ENCODE assay signal across 1 cellular context in genomic region chr6:117605169-117605826, GRCh38.
TF ChIP-seq lines count a peak whose summit lies in the region.

No MANE protein-coding gene starts in this region.

TF ChIP-seq in K562, 482 proteins besides CTCF, POLR2A, EP300 and RAD21 (continued from another document and continues in another):
- TF ChIP-seq, protein P1, sequence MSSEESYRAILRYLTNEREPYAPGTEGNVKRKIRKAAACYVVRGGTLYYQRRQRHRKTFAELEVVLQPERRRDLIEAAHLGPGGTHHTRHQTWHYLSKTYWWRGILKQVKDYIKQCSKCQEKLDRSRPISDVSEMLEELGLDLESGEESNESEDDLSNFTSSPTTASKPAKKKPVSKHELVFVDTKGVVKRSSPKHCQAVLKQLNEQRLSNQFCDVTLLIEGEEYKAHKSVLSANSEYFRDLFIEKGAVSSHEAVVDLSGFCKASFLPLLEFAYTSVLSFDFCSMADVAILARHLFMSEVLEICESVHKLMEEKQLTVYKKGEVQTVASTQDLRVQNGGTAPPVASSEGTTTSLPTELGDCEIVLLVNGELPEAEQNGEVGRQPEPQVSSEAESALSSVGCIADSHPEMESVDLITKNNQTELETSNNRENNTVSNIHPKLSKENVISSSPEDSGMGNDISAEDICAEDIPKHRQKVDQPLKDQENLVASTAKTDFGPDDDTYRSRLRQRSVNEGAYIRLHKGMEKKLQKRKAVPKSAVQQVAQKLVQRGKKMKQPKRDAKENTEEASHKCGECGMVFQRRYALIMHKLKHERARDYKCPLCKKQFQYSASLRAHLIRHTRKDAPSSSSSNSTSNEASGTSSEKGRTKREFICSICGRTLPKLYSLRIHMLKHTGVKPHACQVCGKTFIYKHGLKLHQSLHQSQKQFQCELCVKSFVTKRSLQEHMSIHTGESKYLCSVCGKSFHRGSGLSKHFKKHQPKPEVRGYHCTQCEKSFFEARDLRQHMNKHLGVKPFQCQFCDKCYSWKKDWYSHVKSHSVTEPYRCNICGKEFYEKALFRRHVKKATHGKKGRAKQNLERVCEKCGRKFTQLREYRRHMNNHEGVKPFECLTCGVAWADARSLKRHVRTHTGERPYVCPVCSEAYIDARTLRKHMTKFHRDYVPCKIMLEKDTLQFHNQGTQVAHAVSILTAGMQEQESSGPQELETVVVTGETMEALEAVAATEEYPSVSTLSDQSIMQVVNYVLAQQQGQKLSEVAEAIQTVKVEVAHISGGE (CRISPR knock-in tag; IDR thresholded peaks at IDR 0.05), result no peak
- TF ChIP-seq SIX5 (IDR thresholded peaks at IDR 0.05; ENCODE audit: borderline replicate concordance in 1 of 2, insufficient read depth in 1 of 2, low read depth in 1 of 2, low read length in 2 of 2) (no peak), CBFB (CRISPR knock-in tag; IDR thresholded peaks at IDR 0.05) (no peak), PHTF2 (CRISPR knock-in tag; IDR thresholded peaks at IDR 0.05) (no peak), ZNF75A (CRISPR knock-in tag; IDR thresholded peaks at IDR 0.05) (no peak), CBX3 (IDR thresholded peaks at IDR 0.05; ENCODE audit: borderline replicate concordance in 1 of 2, low read length in 2 of 2) (0 out of 3 replicates have a peak, but pooled peaks of 1 of the 2 experiments have one; percentile 23), KLF16 (IDR thresholded peaks at IDR 0.05) (no peak), MTF1 (CRISPR knock-in tag; IDR thresholded peaks at IDR 0.05; ENCODE audit: borderline replicate concordance) (no peak), SMARCA5 (IDR thresholded peaks at IDR 0.05) (no peak), SP1 (CRISPR knock-in tag; IDR thresholded peaks at IDR 0.05) (no peak), ZNF384 (IDR thresholded peaks at IDR 0.05; ENCODE audit: low read depth, low read length) (no peak), TCF7 (IDR thresholded peaks at IDR 0.05; ENCODE audit: borderline replicate concordance) (no peak), ZSCAN29 (IDR thresholded peaks at IDR 0.05) (no peak), CHAMP1 (IDR thresholded peaks at IDR 0.05) (no peak), ETS2 (tag; IDR thresholded peaks at IDR 0.05; ENCODE audit: borderline replicate concordance, poor library complexity, severe bottlenecking) (no peak), RFX7 (CRISPR knock-in tag; IDR thresholded peaks at IDR 0.05) (no peak), MBD1 (CRISPR knock-in tag; IDR thresholded peaks at IDR 0.05) (no peak), HNRNPK (IDR thresholded peaks at IDR 0.05; ENCODE audit: low read depth, low read length, poor library complexity, severe bottlenecking) (no peak), BRD9 (IDR thresholded peaks at IDR 0.05; ENCODE audit: low read depth, partially characterized antibody) (no peak), CC2D1A (IDR thresholded peaks at IDR 0.05) (no peak), ZBTB17 (CRISPR knock-in tag; IDR thresholded peaks at IDR 0.05) (no peak), MCM5 (IDR thresholded peaks at IDR 0.05; ENCODE audit: low read depth) (no peak), ZC3H11A (IDR thresholded peaks at IDR 0.05; ENCODE audit: low read depth, low read length) (no peak), MCM7 (IDR thresholded peaks at IDR 0.05) (no peak), FOXA1 (IDR thresholded peaks at IDR 0.05; ENCODE audit: borderline replicate concordance) (no peak), ZNF717 (CRISPR knock-in tag; IDR thresholded peaks at IDR 0.05) (no peak), POLR2B (IDR thresholded peaks at IDR 0.05; ENCODE audit: low read depth, partially characterized antibody) (no peak), POLR2G (IDR thresholded peaks at IDR 0.05; ENCODE audit: low read depth, low read length) (no peak), POLR2AphosphoS2 (IDR thresholded peaks at IDR 0.05; ENCODE audit: low read length) (no peak)
- TF ChIP-seq, protein P2, sequence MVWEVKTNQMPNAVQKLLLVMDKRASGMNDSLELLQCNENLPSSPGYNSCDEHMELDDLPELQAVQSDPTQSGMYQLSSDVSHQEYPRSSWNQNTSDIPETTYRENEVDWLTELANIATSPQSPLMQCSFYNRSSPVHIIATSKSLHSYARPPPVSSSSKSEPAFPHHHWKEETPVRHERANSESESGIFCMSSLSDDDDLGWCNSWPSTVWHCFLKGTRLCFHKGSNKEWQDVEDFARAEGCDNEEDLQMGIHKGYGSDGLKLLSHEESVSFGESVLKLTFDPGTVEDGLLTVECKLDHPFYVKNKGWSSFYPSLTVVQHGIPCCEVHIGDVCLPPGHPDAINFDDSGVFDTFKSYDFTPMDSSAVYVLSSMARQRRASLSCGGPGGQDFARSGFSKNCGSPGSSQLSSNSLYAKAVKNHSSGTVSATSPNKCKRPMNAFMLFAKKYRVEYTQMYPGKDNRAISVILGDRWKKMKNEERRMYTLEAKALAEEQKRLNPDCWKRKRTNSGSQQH (CRISPR knock-in tag; IDR thresholded peaks at IDR 0.05), result no peak
- TF ChIP-seq, protein P3, sequence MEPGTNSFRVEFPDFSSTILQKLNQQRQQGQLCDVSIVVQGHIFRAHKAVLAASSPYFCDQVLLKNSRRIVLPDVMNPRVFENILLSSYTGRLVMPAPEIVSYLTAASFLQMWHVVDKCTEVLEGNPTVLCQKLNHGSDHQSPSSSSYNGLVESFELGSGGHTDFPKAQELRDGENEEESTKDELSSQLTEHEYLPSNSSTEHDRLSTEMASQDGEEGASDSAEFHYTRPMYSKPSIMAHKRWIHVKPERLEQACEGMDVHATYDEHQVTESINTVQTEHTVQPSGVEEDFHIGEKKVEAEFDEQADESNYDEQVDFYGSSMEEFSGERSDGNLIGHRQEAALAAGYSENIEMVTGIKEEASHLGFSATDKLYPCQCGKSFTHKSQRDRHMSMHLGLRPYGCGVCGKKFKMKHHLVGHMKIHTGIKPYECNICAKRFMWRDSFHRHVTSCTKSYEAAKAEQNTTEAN (CRISPR knock-in tag; IDR thresholded peaks at IDR 0.05), result no peak
- TF ChIP-seq, protein P4, sequence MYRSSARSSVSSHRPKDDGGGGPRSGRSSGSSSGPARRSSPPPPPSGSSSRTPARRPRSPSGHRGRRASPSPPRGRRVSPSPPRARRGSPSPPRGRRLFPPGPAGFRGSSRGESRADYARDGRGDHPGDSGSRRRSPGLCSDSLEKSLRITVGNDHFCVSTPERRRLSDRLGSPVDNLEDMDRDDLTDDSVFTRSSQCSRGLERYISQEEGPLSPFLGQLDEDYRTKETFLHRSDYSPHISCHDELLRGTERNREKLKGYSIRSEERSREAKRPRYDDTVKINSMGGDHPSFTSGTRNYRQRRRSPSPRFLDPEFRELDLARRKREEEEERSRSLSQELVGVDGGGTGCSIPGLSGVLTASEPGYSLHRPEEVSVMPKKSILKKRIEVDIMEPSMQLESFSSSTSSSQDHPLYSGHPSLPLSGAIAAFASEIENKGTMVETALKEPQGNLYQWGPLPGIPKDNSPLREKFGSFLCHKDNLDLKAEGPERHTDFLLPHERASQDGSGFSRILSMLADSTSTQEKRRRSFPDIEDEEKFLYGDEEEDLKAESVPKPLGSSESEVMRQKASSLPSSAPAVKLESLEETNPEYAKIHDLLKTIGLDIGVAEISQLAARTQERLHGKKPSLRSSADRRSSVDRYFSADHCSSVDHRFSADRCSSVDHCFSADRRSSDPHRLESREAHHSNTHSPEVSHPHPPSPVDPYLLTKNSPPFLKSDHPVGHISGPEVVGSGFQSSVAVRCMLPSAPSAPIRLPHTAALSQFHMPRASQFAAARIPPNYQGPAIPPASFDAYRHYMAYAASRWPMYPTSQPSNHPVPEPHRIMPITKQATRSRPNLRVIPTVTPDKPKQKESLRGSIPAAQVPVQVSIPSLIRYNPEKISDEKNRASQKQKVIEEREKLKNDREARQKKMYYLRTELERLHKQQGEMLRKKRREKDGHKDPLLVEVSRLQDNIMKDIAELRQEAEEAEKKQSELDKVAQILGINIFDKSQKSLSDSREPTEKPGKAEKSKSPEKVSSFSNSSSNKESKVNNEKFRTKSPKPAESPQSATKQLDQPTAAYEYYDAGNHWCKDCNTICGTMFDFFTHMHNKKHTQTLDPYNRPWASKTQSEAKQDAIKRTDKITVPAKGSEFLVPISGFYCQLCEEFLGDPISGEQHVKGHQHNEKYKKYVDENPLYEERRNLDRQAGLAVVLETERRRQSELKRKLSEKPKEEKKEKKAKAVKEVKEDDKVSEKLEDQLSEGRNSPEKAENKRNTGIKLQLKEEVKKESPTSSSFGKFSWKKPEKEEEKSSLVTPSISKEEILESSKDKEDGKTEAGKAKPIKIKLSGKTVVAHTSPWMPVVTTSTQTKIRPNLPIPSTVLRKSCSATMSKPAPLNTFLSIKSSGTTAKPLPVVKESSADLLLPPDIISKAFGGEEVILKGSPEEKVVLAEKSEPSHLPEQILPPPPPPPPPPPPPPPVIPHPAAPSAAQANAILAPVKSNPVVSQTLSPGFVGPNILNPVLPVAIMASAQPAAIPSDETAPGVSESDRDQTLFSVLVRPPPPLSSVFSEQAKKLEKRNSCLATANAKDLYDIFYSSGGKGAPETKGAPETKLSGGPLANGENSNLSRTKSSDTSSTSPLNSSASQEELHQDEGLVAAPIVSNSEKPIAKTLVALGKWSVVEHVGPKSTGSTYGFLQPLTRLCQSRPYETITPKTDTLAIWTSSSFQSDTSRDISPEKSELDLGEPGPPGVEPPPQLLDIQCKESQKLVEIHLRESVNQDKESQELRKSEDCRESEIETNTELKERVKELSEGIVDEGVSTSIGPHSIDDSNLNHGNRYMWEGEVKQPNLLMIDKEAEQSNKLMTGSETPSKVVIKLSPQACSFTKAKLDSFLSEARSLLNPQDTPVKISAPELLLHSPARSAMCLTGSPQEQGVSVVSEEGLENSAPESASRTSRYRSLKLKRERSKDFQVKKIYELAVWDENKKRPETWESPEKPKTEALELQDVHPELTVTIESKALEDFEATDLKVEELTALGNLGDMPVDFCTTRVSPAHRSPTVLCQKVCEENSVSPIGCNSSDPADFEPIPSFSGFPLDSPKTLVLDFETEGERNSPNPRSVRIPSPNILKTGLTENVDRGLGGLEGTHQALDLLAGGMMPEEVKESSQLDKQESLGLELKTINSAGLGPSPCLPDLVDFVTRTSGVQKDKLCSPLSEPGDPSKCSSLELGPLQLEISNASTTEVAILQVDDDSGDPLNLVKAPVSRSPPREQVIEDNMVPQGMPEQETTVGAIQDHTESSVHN (IDR thresholded peaks at IDR 0.05; ENCODE audit: borderline replicate concordance in 1 of 2, low read depth in 1 of 2), result no peak
